ENCODE assay signal across 23 cellular contexts in the genomic region with DNA sequence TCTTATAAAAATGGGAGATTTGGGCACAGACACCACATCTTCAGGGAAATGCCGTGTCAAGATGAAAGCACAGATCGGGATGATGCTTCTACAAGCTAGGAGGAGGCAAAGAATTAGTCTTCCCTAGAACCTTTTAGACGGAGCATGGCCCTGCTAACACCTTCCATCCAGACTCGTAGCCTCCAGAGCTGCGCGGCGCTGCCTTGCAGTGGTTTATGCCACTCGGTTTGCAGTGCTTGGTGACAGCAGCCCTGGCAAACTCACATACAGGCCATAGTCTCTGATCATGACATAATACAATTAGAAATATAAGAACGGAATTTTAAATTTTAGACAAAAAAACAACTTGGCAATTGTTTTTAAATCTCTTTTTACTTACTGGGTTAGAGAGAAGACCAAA. TPM values are rescaled to one million over a fixed set of nuclear protein-coding genes. Genes with fewer than 3 reads are reported as not detected.
DNase-seq lines count a peak whose midpoint lies in the region; ATAC-seq and TF ChIP-seq lines count a peak whose summit lies in the region.
"Had no signal": no experiment of that assay in that cellular context is flagged by ENCODE, and none has a peak within 500 bp of the region (broad histone marks: within the 10 kb centered on the region; RNA-seq: fewer than 3 reads in every experiment).

No MANE protein-coding gene starts in this region.

- no peaks in the 10 kb centered on the region for H3K4me1 ChIP-seq in vagina
- H3K4me1 ChIP-seq: BE2C, SJCRH30 had no signal

- TF ChIP-seq POLR2A in vagina (IDR thresholded peaks at IDR 0.05) (no peak), GM18505 (IDR thresholded peaks at IDR 0.05; ENCODE audit: borderline replicate concordance, extremely low read depth, insufficient read depth, insufficient read length) (no peak)

- H3K27ac ChIP-seq in vagina: no peak overlapping the region
- H3K27ac ChIP-seq: KMS-11, SJCRH30 had no signal

- H3K36me3 Mint-ChIP-seq in osteocyte (ENCODE audit: unreplicated experiment): no peaks in the 10 kb centered on the region
- H3K36me3 Mint-ChIP-seq: CD4-positive, CD25-positive, alpha-beta regulatory T cell had no signal

- H3K9me3 Mint-ChIP-seq in osteocyte (ENCODE audit: unreplicated experiment): no peaks in the 10 kb centered on the region
- H3K9me3 Mint-ChIP-seq: H9 had no signal

- H3K27me3 ChIP-seq in vagina: no peaks in the 10 kb centered on the region

- no peak overlapping the region for H3K27ac Mint-ChIP-seq in osteocyte (ENCODE audit: unreplicated experiment)
- H3K27ac Mint-ChIP-seq: CD4-positive, CD25-positive, alpha-beta regulatory T cell; H9; HFFc6 had no signal

- no peaks in the 10 kb centered on the region for H3K4me1 Mint-ChIP-seq in osteocyte (ENCODE audit: unreplicated experiment)
- H3K4me1 Mint-ChIP-seq: CD4-positive, CD25-positive, alpha-beta regulatory T cell had no signal

- no peaks in the 10 kb centered on the region for H3K36me3 ChIP-seq in vagina
- H3K36me3 ChIP-seq: BE2C, SJCRH30 had no signal

- no peak overlapping the region for H3K4me3 Mint-ChIP-seq in osteocyte (ENCODE audit: unreplicated experiment)
- H3K4me3 Mint-ChIP-seq: CD4-positive, CD25-positive, alpha-beta regulatory T cell; H9; HFFc6 had no signal

- DNase-seq in left cardiac atrium (peak; percentile 9), Right ventricle myocardium superior (no peak), ecto neural progenitor cell (ENCODE audit: low spot score) (peak; percentile 19), osteocyte (ENCODE audit: extremely low spot score, unreplicated experiment) (peak; percentile 73), vagina (ENCODE audit: extremely low spot score in 2 of 2) (peak; percentile 6 to 25), Kasumi-1 (lab: John Stamatoyannopoulos, UW) (no peak)
- DNase-seq: BE2C; CD4-positive, CD25-positive, alpha-beta regulatory T cell; COR-L47; DMS79; HFFc6; IMR-90; NCI-H1105 treated with DMSO at 0.1 percent for 48 hours; NCI-H2029 treated with DMSO at 0.1 percent for 48 hours; NCI-H226; NCI-H510A treated with DMSO at 0.1 percent for 48 hours; NCI-H748 treated with DMSO at 0.1 percent for 48 hours; SJCRH30 had no signal

- ATAC-seq in left cardiac atrium (no peak), Right ventricle myocardium superior (ENCODE audit: poor library complexity) (no peak), GM18505 (IDR thresholded peaks at IDR 0.05; ENCODE audit: unreplicated experiment) (no peak), HG02870 (IDR thresholded peaks at IDR 0.05; ENCODE audit: unreplicated experiment) (no peak)
- ATAC-seq: Panc1 had no signal

- TF ChIP-seq CTCF in osteocyte (IDR thresholded peaks at IDR 0.05): no peak
- no peak for TF ChIP-seq CTCF in vagina (IDR thresholded peaks at IDR 0.05)

- H3K27me3 Mint-ChIP-seq in osteocyte (ENCODE audit: unreplicated experiment): peaks cover 44% of the 10 kb centered on the region

- intact Hi-C loops in left cardiac atrium (cut with DNase I): no loop called here
- intact Hi-C loops in Right ventricle myocardium superior (cut with DNase I): no loop called here
- intact Hi-C loops in vagina (cut with DNase I): no loop called here

- H3K4me3 ChIP-seq in vagina: no peak overlapping the region
- H3K4me3 ChIP-seq: SJCRH30 had no signal

- no peaks in the 10 kb centered on the region for H3K9me3 ChIP-seq in vagina
- H3K9me3 ChIP-seq: BE2C, SJCRH30 had no signal

RNA-seq across cellular contexts. Expression of a gene that starts 37.1 kb away (rescaled TPM):
- total RNA-seq in left cardiac atrium: 10 to 100 TPM; 31.1 to 34.0 TPM
- total RNA-seq in Right ventricle myocardium superior: 34.7 TPM
- total RNA-seq in osteocyte: 80.6 and 89.2 TPM in 2 replicates
- total RNA-seq in vagina: 62.9 TPM

RNA-seq across cellular contexts. Expression of a gene that starts 59.3 kb away (rescaled TPM):
- total RNA-seq in left cardiac atrium (10 to 100 TPM; 20.2 to 22.9 TPM), Right ventricle myocardium superior (21.5 TPM), osteocyte (1.4 and 1.5 TPM in 2 replicates), vagina (19.2 TPM)
- total RNA-seq: CD4-positive, CD25-positive, alpha-beta regulatory T cell; IMR-90 had no signal

Comparison
In these comparisons a context has a peak if more than half of its experiments do, and no peak if none do; other contexts are left out.
1. DNase-seq: peak in left cardiac atrium (single experiment), ecto neural progenitor cell (single experiment), osteocyte (single experiment) and vagina (2 of 2); none in Right ventricle myocardium superior (single experiment) and Kasumi-1 (0 of 2).